In genomic region chr1:15354580-15354965, GRCh38 we compare ENCODE assay signal across 15 cellular contexts. TPM values are rescaled to one million over a fixed set of nuclear protein-coding genes. Genes with fewer than 3 reads are reported as not detected.
DNase-seq lines count a peak whose midpoint lies in the region; ATAC-seq, FAIRE-seq and TF ChIP-seq lines count a peak whose summit lies in the region.
"Had no signal": no experiment of that assay in that cellular context is flagged by ENCODE, and none has a peak within 500 bp of the region (broad histone marks: within the 10 kb centered on the region; RNA-seq: fewer than 3 reads in every experiment).

No MANE protein-coding gene starts in this region.

- H3K27ac ChIP-seq in HepG2 (ENCODE audit: extremely low read length, insufficient read depth, low read length): peak overlapping the region; percentile 5
- no peak overlapping the region for H3K27ac ChIP-seq in right lobe of liver
- H3K27ac ChIP-seq: ascending aorta, parathyroid adenoma had no signal

- TF ChIP-seq CTCF in HepG2 (CRISPR knock-in tag; IDR thresholded peaks at IDR 0.05) (no peak), right lobe of liver (IDR thresholded peaks at IDR 0.05) (no peak), fibroblast of mammary gland (conservative IDR thresholded peaks at IDR 0.05; ENCODE audit: control insufficient read depth, insufficient read depth, low read depth, low read length) (no peak)

- peak overlapping the region; percentile 63 for H3K4me2 ChIP-seq in HepG2 (ENCODE audit: low read depth, low read length)

- H3K79me2 ChIP-seq in HepG2 (ENCODE audit: insufficient read depth, low read length): no peaks in the 10 kb centered on the region
- H3K79me2 ChIP-seq: parathyroid adenoma had no signal

- H3K9ac ChIP-seq in HepG2 (ENCODE audit: insufficient read depth, low read depth, low read length): no peak overlapping the region
- H3K9ac ChIP-seq: parathyroid adenoma had no signal

- POLR2A ChIA-PET in HepG2 (lab: Yijun Ruan, JAX): no interaction called here

- DNase-seq in HepG2 (ENCODE audit: low spot score) (no peak), right lobe of liver (no peak), fibroblast of mammary gland (ENCODE audit: low read depth) (peak; percentile 60), mucosa of gallbladder (ENCODE audit: low spot score) (no peak), NCI-H187 (lab: John Stamatoyannopoulos, UW) (no peak)
- DNase-seq: activated CD4-positive, alpha-beta T cell treated with anti-CD3 and anti-CD28 coated beads for 1 hour; AML-193; effector CD8-positive, alpha-beta T cell; kidney glomerular epithelial cell; NCI-H446 treated with DMSO at 0.1 percent for 48 hours had no signal

- TF ChIP-seq RAD21 in HepG2 (CRISPR knock-in tag; IDR thresholded peaks at IDR 0.05): no peak

- CTCF ChIA-PET in HepG2 (lab: Yijun Ruan, JAX; ENCODE audit: low intra/inter-chr PET ratio, low total read pairs): no interaction called here

- in situ Hi-C loops in HepG2 (cut with HindIII; ENCODE audit: extremely low pct_ligation_motif_present, low pct_unique_long_range_greater_than_20kb): no loop called here

- H3K36me3 ChIP-seq in HepG2 (replicated peaks in 1 of 2; ENCODE audit: control insufficient read depth in 1 of 2, insufficient read depth in 2 of 2, low read length in 2 of 2) (no peaks in the 10 kb centered on the region), right lobe of liver (no peaks in the 10 kb centered on the region)
- H3K36me3 ChIP-seq: ascending aorta had no signal

- FAIRE-seq in HepG2 (lab: Jason Lieb, UNC): no peak

- H3K4me1 ChIP-seq in HepG2 (ENCODE audit: insufficient read depth, low read length) (peaks cover 90% of the 10 kb centered on the region), right lobe of liver (no peaks in the 10 kb centered on the region)
- H3K4me1 ChIP-seq: parathyroid adenoma had no signal

- BruUV-seq in HepG2 (replicated peaks; lab: Mats Ljungman, UMichigan): no TSS peak

- intact Hi-C loops in HepG2 (cut with micrococcal nuclease; ENCODE audit: unreplicated experiment) (no loop called here), right lobe of liver (cut with DNase I) (no loop called here)

- 0 out of 6 replicates have a peak overlapping the region, but pooled peaks of 1 of the 3 experiments have one; percentile 35 for H3K4me3 ChIP-seq in HepG2 (replicated peaks in 1 of 3; ENCODE audit: insufficient read depth in 1 of 3, low read depth in 2 of 3, low read length in 3 of 3)
- H3K4me3 ChIP-seq in right lobe of liver: no peak overlapping the region
- H3K4me3 ChIP-seq in fibroblast of mammary gland (ENCODE audit: control insufficient read depth, low read depth, low read length): no peak overlapping the region
- H3K4me3 ChIP-seq: ascending aorta had no signal

- H3K27me3 ChIP-seq in HepG2 (ENCODE audit: control insufficient read depth in 1 of 2, insufficient read depth in 2 of 2, low read length in 2 of 2) (no peaks in the 10 kb centered on the region), right lobe of liver (no peaks in the 10 kb centered on the region)
- H3K27me3 ChIP-seq: ascending aorta had no signal

- 26% methylated on average over 6 of the region's 6 CpGs for WGBS in HepG2 (ENCODE audit: low lambda C conversion rate)
- WGBS in right lobe of liver (ENCODE audit: insufficient coverage, low coverage, low lambda C conversion rate, missing lambda C conversion rate): 74% methylated on average over 6 of the region's 6 CpGs

- H4K20me1 ChIP-seq in HepG2 (ENCODE audit: insufficient read depth, low read length): no peaks in the 10 kb centered on the region

- no peak overlapping the region for H2AFZ ChIP-seq in HepG2 (ENCODE audit: low read length)
- H2AFZ ChIP-seq: parathyroid adenoma had no signal

- no peaks in the 10 kb centered on the region for H3K9me3 ChIP-seq in HepG2 (ENCODE audit: low read length)
- no peaks in the 10 kb centered on the region for H3K9me3 ChIP-seq in right lobe of liver
- H3K9me3 ChIP-seq: ascending aorta had no signal

- ATAC-seq in HepG2 (no peak), right lobe of liver (no peak), SK-N-SH treated with all-trans-retinoic acid at 6 μM for 48 hours (peak; percentile 11; the same call in 2 of the 3 replicates), GM18511 (IDR thresholded peaks at IDR 0.05; ENCODE audit: unreplicated experiment) (no peak), GM21825 (IDR thresholded peaks at IDR 0.05; ENCODE audit: unreplicated experiment) (no peak)

- TF ChIP-seq POLR2A in HepG2 (IDR thresholded peaks at IDR 0.05; ENCODE audit: insufficient read depth in 1 of 2, low read depth in 2 of 2, low read length in 2 of 2) (no peak), right lobe of liver (IDR thresholded peaks at IDR 0.05) (no peak)

- no peak for TF ChIP-seq EP300 in HepG2 (IDR thresholded peaks at IDR 0.05; ENCODE audit: low read depth in 2 of 2, low read length in 2 of 2)
- no peak for TF ChIP-seq EP300 in HepG2 (CRISPR knock-in tag; IDR thresholded peaks at IDR 0.05; ENCODE audit: borderline replicate concordance)

TF ChIP-seq in HepG2, 621 proteins besides CTCF, POLR2A, EP300 and RAD21:
- 0 out of 2 replicates have a peak, but pooled peaks have one; percentile 0 for TF ChIP-seq KAT8 (CRISPR knock-in tag; IDR thresholded peaks at IDR 0.05)
- no peak for TF ChIP-seq SPEN (CRISPR knock-in tag; IDR thresholded peaks at IDR 0.05; ENCODE audit: low read depth)

TF ChIP-seq in SK-N-SH treated with all-trans-retinoic acid at 6 μM for 48 hours, 23 proteins besides CTCF, POLR2A, EP300 and RAD21:
- TF ChIP-seq ISL1 (CRISPR knock-in tag; IDR thresholded peaks at IDR 0.05) (no peak), RARB (CRISPR knock-in tag; IDR thresholded peaks at IDR 0.05) (no peak)
TF ChIP-seq in SK-N-SH treated with all-trans-retinoic acid at 6 μM for 48 hours: peak in this region for 0.

RNA-seq across cellular contexts. Expression of gene EFHD2, which starts 55.1 kb away (rescaled TPM):
- 9.9 and 12.7 TPM in 2 replicates for total RNA-seq in HepG2 (2016; rRNA removed; fragmentation: Illumina TruSeq; extraction: Trizol)
- 3.5 and 3.8 TPM in 2 replicates for total RNA-seq in HepG2 (2016; cell fraction: cytosol; rRNA removed; fragmentation: Illumina TruSeq; extraction: Trizol; ENCODE audit: low read depth)
- total RNA-seq in HepG2 (2016; cell fraction: insoluble cytoplasmic fraction; rRNA removed; fragmentation: Illumina TruSeq; extraction: Trizol): 10.0 and 12.8 TPM in 2 replicates
- 10.3 and 10.6 TPM in 2 replicates for total RNA-seq in HepG2 (2016; cell fraction: membrane; rRNA removed; fragmentation: Illumina TruSeq; extraction: Trizol)
- 5.1 and 5.7 TPM in 2 replicates for total RNA-seq in HepG2 (2016; cell fraction: nucleus; rRNA removed; fragmentation: Illumina TruSeq; extraction: Trizol)
- 9.4 and 10.9 TPM in 2 replicates for polyA plus RNA-seq in HepG2 (2011; rRNA removed)
- 9.0 and 11.9 TPM in 2 replicates for polyA plus RNA-seq in HepG2 (2011; cell fraction: cytosol; rRNA removed)
- 16.4 and 20.1 TPM in 2 replicates for polyA plus RNA-seq in HepG2 (2011; cell fraction: nucleus; rRNA removed)
- 13.1 and 13.3 TPM in 2 replicates for polyA plus RNA-seq in HepG2 (2012)
- 5.6 and 6.2 TPM in 2 replicates for polyA plus RNA-seq in HepG2 (2016; cell fraction: cytosol; fragmentation: Illumina TruSeq; extraction: Trizol; ENCODE audit: low read depth)
- polyA plus RNA-seq in HepG2 (2016; cell fraction: insoluble cytoplasmic fraction; fragmentation: Illumina TruSeq; extraction: Trizol; ENCODE audit: low read depth): 16.6 and 21.1 TPM in 2 replicates
- polyA plus RNA-seq in HepG2 (2016; cell fraction: membrane; fragmentation: Illumina TruSeq; extraction: Trizol; ENCODE audit: low read depth): 11.7 and 12.3 TPM in 2 replicates
- 13.8 and 16.7 TPM in 2 replicates for polyA plus RNA-seq in HepG2 (2016; cell fraction: nucleus; fragmentation: Illumina TruSeq; extraction: Trizol; ENCODE audit: insufficient read depth, low read depth)
- 7.2 and 33.1 TPM in 2 replicates for polyA minus RNA-seq in HepG2 (2011; rRNA and poly(A)+ RNA removed; ENCODE audit: low replicate concordance)
- polyA minus RNA-seq in HepG2 (2011; cell fraction: cytosol; rRNA and poly(A)+ RNA removed): 5.6 and 6.2 TPM in 2 replicates
- 2.6 and 3.4 TPM in 2 replicates for polyA minus RNA-seq in HepG2 (2011; cell fraction: nucleus; rRNA and poly(A)+ RNA removed)
- total RNA-seq in right lobe of liver: 10 to 100 TPM in 5 of 6 experiments, 1 to 10 TPM in 1; 9.9 to 19.4 (median 15.6) TPM
- 108 TPM for total RNA-seq in mucosa of gallbladder
